ENCODE assay signal across 8 cellular contexts in the genomic region with DNA sequence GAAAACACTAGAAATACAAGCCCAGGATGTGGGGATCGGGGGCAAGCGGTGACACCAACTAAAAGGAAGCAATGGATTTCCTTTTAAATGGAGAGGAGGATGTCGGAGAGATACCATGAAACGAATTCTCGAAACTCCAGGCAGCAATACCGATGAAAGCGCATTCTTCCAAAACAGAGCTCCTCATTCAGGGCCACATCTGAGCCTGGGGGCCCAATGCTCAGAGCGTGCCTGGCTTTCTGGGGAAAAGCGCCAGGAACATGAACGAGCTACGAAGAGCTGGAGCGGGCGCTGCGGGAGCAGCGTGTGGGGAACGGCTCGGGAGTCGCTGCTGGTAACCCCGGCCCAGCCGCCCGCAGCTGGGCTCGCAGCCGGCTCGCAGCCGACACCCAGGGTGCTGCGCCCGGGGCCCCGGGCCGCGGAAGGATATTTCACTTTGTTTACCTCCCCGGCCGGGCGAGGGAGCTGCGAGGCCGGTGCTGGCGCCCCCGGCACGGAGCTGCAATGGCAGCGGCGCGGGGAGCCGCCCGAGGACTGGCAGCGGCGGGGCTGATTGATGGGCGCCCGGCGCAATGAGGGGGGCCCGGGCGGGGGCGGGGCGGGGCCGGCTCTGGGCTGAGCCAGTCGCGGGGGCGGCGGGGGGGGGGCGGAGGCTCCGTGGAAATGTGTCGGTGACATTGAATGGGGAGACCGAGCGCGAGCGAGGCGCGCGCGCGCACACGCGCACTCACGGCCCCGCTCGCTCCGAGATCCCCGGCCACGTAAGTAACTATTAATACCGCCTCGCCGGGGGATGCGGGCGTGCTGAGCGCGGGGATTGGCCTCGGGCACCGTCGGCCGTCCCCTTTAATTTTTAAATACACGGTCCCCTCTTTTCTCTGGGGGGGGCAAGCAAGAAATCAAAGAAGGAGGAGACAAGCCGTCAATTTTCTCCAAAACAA. TPM values are rescaled to one million over a fixed set of nuclear protein-coding genes. Genes with fewer than 3 reads are reported as not detected.
DNase-seq lines count a peak whose midpoint lies in the region; ATAC-seq and TF ChIP-seq lines count a peak whose summit lies in the region.

TRIB2 (plus strand) TSS at position 687 of the 941 bp plus-strand sequence. CDS start 1,372 bp downstream, outside the sequence.

- TF ChIP-seq CTCF in AG09319 (IDR thresholded peaks at IDR 0.05; ENCODE audit: low read depth, low read length) (no peak), dorsolateral prefrontal cortex (IDR thresholded peaks at IDR 0.05 in 54 of 56, conservative IDR thresholded peaks at IDR 0.05 in 2 of 56; ENCODE audit: low read depth in 1 of 56, partially characterized antibody in 56 of 56) (peak in 34 of 56 donors; percentile 1 to 59 (median 20)), right lobe of liver (IDR thresholded peaks at IDR 0.05) (no peak)

- H3K27me3 ChIP-seq in dorsolateral prefrontal cortex (no peaks in the 10 kb centered on the region), right lobe of liver (no peaks in the 10 kb centered on the region)

- CTCF ChIA-PET in activated CD4-positive, alpha-beta memory T cell treated with anti-CD3 and anti-CD28 coated beads for 36 hours (lab: Charles Lee), result interaction anchor here (0.6 to 4.2 kb wide), 55 partner anchors 8 to 942 kb away, joined by 3 to 48 read pairs (median 4); no protein-coding TSS in a partner anchor

- intact Hi-C loops in activated CD4-positive, alpha-beta memory T cell treated with anti-CD3 and anti-CD28 coated beads for 36 hours (cut with micrococcal nuclease), result loop anchor here (1.0 to 5.0 kb wide), 13 partner anchors 101 to 972 kb away; no protein-coding TSS in a partner anchor
- intact Hi-C loops in dorsolateral prefrontal cortex (cut with DNase I) (loop anchor here (2.0 to 10.0 kb wide), 10 partner anchors 131 to 888 kb away; no protein-coding TSS in a partner anchor), right lobe of liver (cut with DNase I) (no loop called here)

- peak within 1 kb of the TSS; percentile 86 for H3K4me3 Mint-ChIP-seq in activated CD4-positive, alpha-beta memory T cell treated with anti-CD3 and anti-CD28 coated beads for 36 hours

- DNase-seq in AG09319 (ENCODE audit: extremely low read depth, low read depth) (peak; percentile 73), GM19238 (ENCODE audit: insufficient read length, low spot score) (peak; percentile 45), NCI-H82 treated with DMSO at 0.1 percent for 48 hours (lab: John Stamatoyannopoulos, UW; ENCODE audit: unreplicated experiment) (peak; percentile 40), dorsolateral prefrontal cortex (peak; percentile 76 to 91 (median 86)), right lobe of liver (peak; percentile 90 to 94 (median 91))
- DNase-seq in activated CD4-positive, alpha-beta memory T cell treated with anti-CD3 and anti-CD28 coated beads for 36 hours, result peak; percentile 89
- peak; percentile 85 for DNase-seq in stimulated activated CD4-positive, alpha-beta T cell treated with anti-CD3 and anti-CD28 coated beads, Interleukin-4, amount 100 ng/mL, for 24 hours

- H3K4me3 ChIP-seq in dorsolateral prefrontal cortex, result peak within 1 kb of the TSS; percentile 48 to 93 (median 84)
- H3K4me3 ChIP-seq in right lobe of liver, result peak within 1 kb of the TSS; percentile 68 to 77 (median 73)

- 0% methylated on average over 8 of the region's 90 CpGs for WGBS in right lobe of liver (ENCODE audit: insufficient coverage, low coverage, low lambda C conversion rate, missing lambda C conversion rate)

- H3K27ac ChIP-seq in dorsolateral prefrontal cortex (peak within 1 kb of the TSS; percentile 78 to 98 (median 94)), right lobe of liver (peak within 1 kb of the TSS; percentile 91 to 95 (median 95))

- peaks cover 0 to 22% (median 0%) of the 10 kb centered on the region in 4 donors for H3K4me1 ChIP-seq in right lobe of liver

- peak; percentile 53 for TF ChIP-seq POLR2A in right lobe of liver (IDR thresholded peaks at IDR 0.05)

- ATAC-seq in HG03460 (IDR thresholded peaks at IDR 0.05; ENCODE audit: unreplicated experiment) (peak; percentile 68), right lobe of liver (peak; percentile 74 to 91 (median 84))

- H3K9me3 ChIP-seq in right lobe of liver, result no peaks in the 10 kb centered on the region

- peaks cover 44% of the 10 kb centered on the region for H3K4me1 Mint-ChIP-seq in activated CD4-positive, alpha-beta memory T cell treated with anti-CD3 and anti-CD28 coated beads for 36 hours (ENCODE audit: low read depth)

- H3K27me3 Mint-ChIP-seq in activated CD4-positive, alpha-beta memory T cell treated with anti-CD3 and anti-CD28 coated beads for 36 hours, result no peaks in the 10 kb centered on the region

- H3K9me3 Mint-ChIP-seq in activated CD4-positive, alpha-beta memory T cell treated with anti-CD3 and anti-CD28 coated beads for 36 hours, result no peaks in the 10 kb centered on the region

- peaks cover 4% of the 10 kb centered on the region for H3K36me3 Mint-ChIP-seq in activated CD4-positive, alpha-beta memory T cell treated with anti-CD3 and anti-CD28 coated beads for 36 hours

- POLR2A ChIA-PET in activated CD4-positive, alpha-beta memory T cell treated with anti-CD3 and anti-CD28 coated beads for 36 hours (lab: Charles Lee), result interaction anchor here (1.0 to 1.9 kb wide), 8 partner anchors 7 to 291 kb away, joined by 3 to 6 read pairs (median 4); no protein-coding TSS in a partner anchor

- H3K36me3 ChIP-seq in right lobe of liver, result no peaks in the 10 kb centered on the region

- H3K27ac Mint-ChIP-seq in activated CD4-positive, alpha-beta memory T cell treated with anti-CD3 and anti-CD28 coated beads for 36 hours, result peak within 1 kb of the TSS; percentile 86

RNA-seq across cellular contexts. Expression of gene TRIB2, which starts in this region (rescaled TPM):
- 1 to 10 TPM; 4.9 to 5.3 TPM for total RNA-seq in activated CD4-positive, alpha-beta memory T cell treated with anti-CD3 and anti-CD28 coated beads for 36 hours
- total RNA-seq in dorsolateral prefrontal cortex (10 to 100 TPM; 21.5 to 86.6 (median 38.2) TPM), right lobe of liver (10 to 100 TPM in 5 of 6 experiments, 1 to 10 TPM in 1; 9.1 to 24.4 (median 15.3) TPM)

Comparison
In these comparisons a context has a peak if more than half of its experiments do, and no peak if none do; other contexts are left out.
1. Peak in every context shown above with its lines: DNase-seq, ATAC-seq, H3K4me3 ChIP-seq and H3K27ac ChIP-seq.
2. DNase-seq: peak in every context shown above with its lines; median percentile 91 in right lobe of liver; 89 in activated CD4-positive, alpha-beta memory T cell treated with anti-CD3 and anti-CD28 coated beads for 36 hours; 86 in dorsolateral prefrontal cortex; 85 in stimulated activated CD4-positive, alpha-beta T cell treated with anti-CD3 and anti-CD28 coated beads, Interleukin-4, amount 100 ng/mL, for 24 hours; 73 in AG09319; 45 in GM19238; 40 in NCI-H82 treated with DMSO at 0.1 percent for 48 hours.
3. CTCF ChIP-seq: peak in dorsolateral prefrontal cortex (34 of 56); none in AG09319 (single experiment) and right lobe of liver (0 of 4).
4. intact Hi-C loops: an anchor here in activated CD4-positive, alpha-beta memory T cell treated with anti-CD3 and anti-CD28 coated beads for 36 hours (1.0 to 5.0 kb wide) and dorsolateral prefrontal cortex (2.0 to 10.0 kb wide); none called in right lobe of liver.